In the genomic region with DNA sequence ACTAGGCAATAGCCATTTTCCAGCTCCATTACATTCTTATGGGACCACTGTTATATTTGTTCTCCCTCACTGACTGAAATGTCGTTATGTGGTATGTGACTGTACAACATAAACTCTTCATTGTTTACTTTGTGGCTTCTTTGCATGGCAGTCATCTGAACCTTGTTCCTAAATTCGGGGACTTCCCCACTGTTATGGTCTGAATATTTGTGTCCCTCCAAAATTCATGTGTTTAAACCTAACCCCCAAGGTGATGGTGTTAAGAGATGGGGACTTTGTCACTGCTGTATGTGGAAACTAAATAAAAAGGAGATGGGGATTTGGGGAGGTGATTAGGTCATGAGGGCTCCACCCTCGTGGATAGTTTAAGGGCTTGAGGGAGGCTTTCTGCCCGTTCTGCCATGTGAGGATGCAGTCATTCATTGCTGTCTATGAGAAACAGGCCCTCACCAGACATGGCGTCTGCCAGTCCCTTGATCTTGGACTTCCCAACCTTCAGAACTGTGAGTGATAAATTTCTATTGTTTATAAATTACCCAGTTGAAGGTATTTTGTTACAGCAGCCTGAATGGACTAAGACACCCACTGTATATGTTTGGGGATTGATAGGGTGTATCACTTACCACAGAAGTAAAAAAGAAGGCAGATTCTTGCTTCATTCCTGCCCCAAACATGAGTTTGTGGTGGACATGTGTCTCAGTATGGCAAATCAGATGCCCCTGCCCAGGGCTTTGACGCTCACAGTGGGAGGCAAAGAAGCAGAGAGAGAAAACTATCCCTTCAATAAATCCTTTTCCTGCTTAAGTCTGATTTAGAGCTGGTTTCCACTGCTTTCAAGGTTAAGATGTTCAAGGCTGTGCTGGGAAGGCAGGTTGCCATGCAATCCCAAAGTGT, we compare ENCODE assay signal across 18 cellular contexts.
DNase-seq lines count a peak whose midpoint lies in the region; ATAC-seq, FAIRE-seq and TF ChIP-seq lines count a peak whose summit lies in the region.
"Had no signal": no experiment of that assay in that cellular context is flagged by ENCODE, and none has a peak within 500 bp of the region (broad histone marks: within the 10 kb centered on the region; RNA-seq: fewer than 3 reads in every experiment).

No MANE protein-coding gene starts in this region.

- peak overlapping the region; percentile 49 for H2AFZ ChIP-seq in IMR-90 (replicated peaks; ENCODE audit: low read length, poor library complexity)
- peak overlapping the region; percentile 50 for H2AFZ ChIP-seq in GM12878 (ENCODE audit: control insufficient read depth, low read depth, low read length)

- H3K27ac ChIP-seq in IMR-90 (ENCODE audit: insufficient read depth, low read length) (peak overlapping the region; percentile 76), GM12878 (ENCODE audit: control insufficient read depth, insufficient read depth) (no peak overlapping the region; the same call in 1 of the 2 replicates), tibial nerve (no peak overlapping the region), right atrium auricular region (no peak overlapping the region)
- H3K27ac ChIP-seq: BLaER1 treated with 17β-estradiol and CSF1 and Interleukin-3, amounts not matched to agents 10 nM and 100 nM; left lung; right lobe of liver; upper lobe of right lung had no signal

- peak overlapping the region; percentile 90 for H2AK5ac ChIP-seq in IMR-90 (ENCODE audit: low read depth, low read length)

- peak; percentile 26 for ATAC-seq in IMR-90 (ENCODE audit: low read depth)
- peak; percentile 63 for ATAC-seq in GM12878
- ATAC-seq: naive thymus-derived CD8-positive, alpha-beta T cell; right lobe of liver; stimulated activated effector memory CD8-positive, alpha-beta T cell treated with anti-CD3 and anti-CD28 coated beads, Interleukin-12 subunit alpha, Interleukin-12 subunit beta, amount 100 ng/mL, for 72 hours; T-cell; upper lobe of right lung had no signal

- peak overlapping the region; percentile 30 to 81; a peak in 3 of 4 replicates for H4K8ac ChIP-seq in IMR-90 (ENCODE audit: low read depth in 2 of 2, low read length in 2 of 2)

- CTCF ChIA-PET in IMR-90 (lab: Yijun Ruan, JAX) = interaction anchor here (0.6 kb wide), 1 partner anchor 486 kb away, joined by 4 read pairs; no protein-coding TSS in a partner anchor
- CTCF ChIA-PET in GM12878 (lab: Yijun Ruan, JAX) = interaction anchor here (1.5 to 1.8 kb wide), 2 partner anchors 8 to 13 kb away, joined by 4 to 9 read pairs; no protein-coding TSS in a partner anchor

- BruUV-seq in IMR-90 (replicated peaks; lab: Mats Ljungman, UMichigan) (no TSS peak), GM12878 (replicated peaks; lab: Mats Ljungman, UMichigan) (no TSS peak)

- DNase-seq in GM18507 (ENCODE audit: extremely low spot score, insufficient read length, low read depth) = no peak
- DNase-seq in IMR-90 = peak; percentile 72
- no peak for DNase-seq in GM12878 (ENCODE audit: low read depth, low spot score)
- DNase-seq in osteocyte (ENCODE audit: extremely low spot score, unreplicated experiment) = no peak
- DNase-seq in activated T-helper 1 cell treated with anti-CD3 and anti-CD28 coated beads, Interleukin-12 subunit alpha, Interleukin-12 subunit beta, Interleukin-2, Interleukin-4 antibody, amounts not matched to agents 30 ng/mL and 10 ng/mL and 1 ng/mL, durations not matched to agents 14 hours and 24 hours and 36 hours (ENCODE audit: low spot score) = no peak
- DNase-seq in hypothalamus (lab: John Stamatoyannopoulos, UW) = no peak
- DNase-seq in tibial nerve (ENCODE audit: low spot score in 2 of 2) = no peak
- no peak for DNase-seq in right atrium auricular region (ENCODE audit: low spot score)
- DNase-seq: activated naive CD8-positive, alpha-beta T cell treated with anti-CD3 and anti-CD28 coated beads for 36 hours; left lung; naive thymus-derived CD8-positive, alpha-beta T cell; right lobe of liver; stimulated activated CD4-positive, alpha-beta T cell treated with anti-CD3 and anti-CD28 coated beads, Interleukin-4, amount 100 ng/mL, for 4 hours; T-cell; upper lobe of right lung had no signal

- no peaks in the 10 kb centered on the region for H3K9me3 Mint-ChIP-seq in osteocyte (ENCODE audit: unreplicated experiment)
- H3K9me3 Mint-ChIP-seq in activated T-helper 1 cell treated with anti-CD3 and anti-CD28 coated beads, Interleukin-12 subunit alpha, Interleukin-12 subunit beta, Interleukin-2, Interleukin-4 antibody, amounts not matched to agents 30 ng/mL and 10 ng/mL and 1 ng/mL, durations not matched to agents 14 hours and 24 hours and 36 hours = no peaks in the 10 kb centered on the region
- H3K9me3 Mint-ChIP-seq: activated naive CD8-positive, alpha-beta T cell treated with anti-CD3 and anti-CD28 coated beads for 36 hours; naive thymus-derived CD8-positive, alpha-beta T cell; stimulated activated effector memory CD8-positive, alpha-beta T cell treated with anti-CD3 and anti-CD28 coated beads, Interleukin-12 subunit alpha, Interleukin-12 subunit beta, amount 100 ng/mL, for 72 hours; T-cell had no signal

- POLR2A ChIA-PET in IMR-90 (lab: Charles Lee; ENCODE audit: unreplicated experiment) = no interaction called here
- POLR2A ChIA-PET in GM12878 (lab: Charles Lee) = interaction anchor here (1.3 to 1.7 kb wide), 2 partner anchors 9 to 19 kb away, joined by 3 to 4 read pairs; no protein-coding TSS in a partner anchor

- H3K9ac ChIP-seq in IMR-90 (ENCODE audit: low read depth, low read length) = no peak overlapping the region
- no peak overlapping the region for H3K9ac ChIP-seq in GM12878 (ENCODE audit: control insufficient read depth, insufficient read depth, low read length)
- H3K9ac ChIP-seq: BLaER1 treated with 17β-estradiol and CSF1 and Interleukin-3, amounts not matched to agents 10 nM and 100 nM had no signal

- no peaks in the 10 kb centered on the region for H4K20me1 ChIP-seq in IMR-90 (ENCODE audit: insufficient read depth, low read length)
- no peaks in the 10 kb centered on the region for H4K20me1 ChIP-seq in GM12878 (ENCODE audit: control insufficient read depth, insufficient read depth)
- H4K20me1 ChIP-seq: BLaER1 treated with 17β-estradiol and CSF1 and Interleukin-3, amounts not matched to agents 10 nM and 100 nM had no signal

- no peak overlapping the region for H3K4me3 Mint-ChIP-seq in osteocyte (ENCODE audit: unreplicated experiment)
- no peak overlapping the region for H3K4me3 Mint-ChIP-seq in activated T-helper 1 cell treated with anti-CD3 and anti-CD28 coated beads, Interleukin-12 subunit alpha, Interleukin-12 subunit beta, Interleukin-2, Interleukin-4 antibody, amounts not matched to agents 30 ng/mL and 10 ng/mL and 1 ng/mL, durations not matched to agents 14 hours and 24 hours and 36 hours
- H3K4me3 Mint-ChIP-seq: activated naive CD8-positive, alpha-beta T cell treated with anti-CD3 and anti-CD28 coated beads for 36 hours; naive thymus-derived CD8-positive, alpha-beta T cell; stimulated activated effector memory CD8-positive, alpha-beta T cell treated with anti-CD3 and anti-CD28 coated beads, Interleukin-12 subunit alpha, Interleukin-12 subunit beta, amount 100 ng/mL, for 72 hours; T-cell had no signal

- H3K4me3 ChIP-seq in IMR-90 (ENCODE audit: insufficient read depth, low read depth, low read length) (no peak overlapping the region), GM12878 (no peak overlapping the region), tibial nerve (no peak overlapping the region), right atrium auricular region (no peak overlapping the region)
- H3K4me3 ChIP-seq: BLaER1 treated with 17β-estradiol and CSF1 and Interleukin-3, amounts not matched to agents 10 nM and 100 nM; left lung; right lobe of liver; upper lobe of right lung had no signal

- RAD21 ChIA-PET in GM12878 (lab: Charles Lee; ENCODE audit: unreplicated experiment) = interaction anchor here (1.1 to 1.5 kb wide), 2 partner anchors 13 to 28 kb away, joined by 4 to 5 read pairs; no protein-coding TSS in a partner anchor

- peak; percentile 18 for FAIRE-seq in GM18507 (lab: Jason Lieb, UNC)
- FAIRE-seq in GM12878 (lab: Jason Lieb, UNC) = no peak
- FAIRE-seq: HTR-8/SVneo had no signal

- TF ChIP-seq EP300 in GM12878 (IDR thresholded peaks at IDR 0.05; ENCODE audit: borderline replicate concordance in 1 of 2, control insufficient read depth in 1 of 2, low read depth in 2 of 2, low read length in 2 of 2) (no peak), tibial nerve (IDR thresholded peaks at IDR 0.05) (no peak)

- peaks cover 16% of the 10 kb centered on the region for H3K4me1 Mint-ChIP-seq in osteocyte (ENCODE audit: unreplicated experiment)
- no peaks in the 10 kb centered on the region for H3K4me1 Mint-ChIP-seq in activated T-helper 1 cell treated with anti-CD3 and anti-CD28 coated beads, Interleukin-12 subunit alpha, Interleukin-12 subunit beta, Interleukin-2, Interleukin-4 antibody, amounts not matched to agents 30 ng/mL and 10 ng/mL and 1 ng/mL, durations not matched to agents 14 hours and 24 hours and 36 hours (ENCODE audit: low read depth)
- H3K4me1 Mint-ChIP-seq: activated naive CD8-positive, alpha-beta T cell treated with anti-CD3 and anti-CD28 coated beads for 36 hours; stimulated activated effector memory CD8-positive, alpha-beta T cell treated with anti-CD3 and anti-CD28 coated beads, Interleukin-12 subunit alpha, Interleukin-12 subunit beta, amount 100 ng/mL, for 72 hours had no signal

- peak overlapping the region; percentile 47; the same call in 1 of the 2 replicates for H4K5ac ChIP-seq in IMR-90 (ENCODE audit: low read depth, low read length)

- SMC1A ChIA-PET in GM12878 (lab: Charles Lee; ENCODE audit: uncharacterized antibody, unreplicated experiment) = interaction anchor here (0.8 to 2.0 kb wide), 12 partner anchors 8 to 94 kb away, joined by 3 to 10 read pairs (median 5); no protein-coding TSS in a partner anchor

- H3K27me3 ChIP-seq in IMR-90 (ENCODE audit: control insufficient read depth, insufficient read depth, low read length) (no peaks in the 10 kb centered on the region), GM12878 (replicated peaks in 1 of 2; ENCODE audit: control insufficient read depth in 2 of 2, insufficient read depth in 2 of 2, low read length in 1 of 2) (no peaks in the 10 kb centered on the region), tibial nerve (no peaks in the 10 kb centered on the region), right atrium auricular region (no peaks in the 10 kb centered on the region)
- H3K27me3 ChIP-seq: BLaER1 treated with 17β-estradiol and CSF1 and Interleukin-3, amounts not matched to agents 10 nM and 100 nM; right lobe of liver; upper lobe of right lung had no signal

- peak overlapping the region; percentile 88 for H4K91ac ChIP-seq in IMR-90 (ENCODE audit: insufficient read depth, low read depth, low read length)

- intact Hi-C loops in IMR-90 (cut with micrococcal nuclease) (no loop called here), GM12878 (cut with micrococcal nuclease; ENCODE audit: unreplicated experiment) (no loop called here)
- intact Hi-C loops in activated T-helper 1 cell treated with anti-CD3 and anti-CD28 coated beads, Interleukin-12 subunit alpha, Interleukin-12 subunit beta, Interleukin-2, Interleukin-4 antibody, amounts not matched to agents 30 ng/mL and 10 ng/mL and 1 ng/mL, durations not matched to agents 14 hours and 24 hours and 36 hours (cut with micrococcal nuclease) = no loop called here

- peak overlapping the region; percentile 91 for H3K18ac ChIP-seq in IMR-90 (ENCODE audit: low read depth, low read length)

- H3K27me3 Mint-ChIP-seq in osteocyte (ENCODE audit: unreplicated experiment) = no peaks in the 10 kb centered on the region
- peaks cover 25% of the 10 kb centered on the region for H3K27me3 Mint-ChIP-seq in activated T-helper 1 cell treated with anti-CD3 and anti-CD28 coated beads, Interleukin-12 subunit alpha, Interleukin-12 subunit beta, Interleukin-2, Interleukin-4 antibody, amounts not matched to agents 30 ng/mL and 10 ng/mL and 1 ng/mL, durations not matched to agents 14 hours and 24 hours and 36 hours (ENCODE audit: insufficient read depth)

- peak overlapping the region; percentile 84 for H2BK120ac ChIP-seq in IMR-90 (ENCODE audit: low read depth, low read length)

- H3K79me1 ChIP-seq in IMR-90 (ENCODE audit: low read depth in 1 of 2, low read length in 2 of 2) = no peaks in the 10 kb centered on the region

- no peaks in the 10 kb centered on the region for H3K79me2 ChIP-seq in GM12878 (ENCODE audit: control insufficient read depth, insufficient read depth, low read length)

- H3K4me2 ChIP-seq in IMR-90 (ENCODE audit: low read depth, low read length) (peak overlapping the region; percentile 45), GM12878 (ENCODE audit: control insufficient read depth, insufficient read depth) (no peak overlapping the region; the same call in none of the 2 replicates)
- H3K4me2 ChIP-seq: BLaER1 treated with 17β-estradiol and CSF1 and Interleukin-3, amounts not matched to agents 10 nM and 100 nM had no signal

- TF ChIP-seq CTCF in IMR-90 (conservative IDR thresholded peaks at IDR 0.05; ENCODE audit: low read depth, low read length) (no peak), GM12878 (IDR thresholded peaks at IDR 0.05 in 2 of 3, conservative IDR thresholded peaks at IDR 0.05 in 1 of 3; ENCODE audit: control insufficient read depth in 2 of 3, extremely low read depth in 1 of 3, insufficient read depth in 1 of 3, low read depth in 3 of 3, low read length in 3 of 3) (no peak), osteocyte (IDR thresholded peaks at IDR 0.05) (no peak), tibial nerve (IDR thresholded peaks at IDR 0.05) (no peak), right atrium auricular region (IDR thresholded peaks at IDR 0.05) (no peak)

- H3K4me1 ChIP-seq in IMR-90 (ENCODE audit: control insufficient read depth, insufficient read depth, low read length) (peaks cover 9% of the 10 kb centered on the region), GM12878 (ENCODE audit: control insufficient read depth, insufficient read depth, low read length) (peaks cover 10% of the 10 kb centered on the region), tibial nerve (peaks cover 0 to 13% (median 0%) of the 10 kb centered on the region in 4 donors), right atrium auricular region (peaks cover 0 to 10% of the 10 kb centered on the region in 2 donors)
- H3K4me1 ChIP-seq: upper lobe of right lung had no signal

- dilution Hi-C loops in IMR-90 (cut with HindIII; ENCODE audit: low sequenced_read_pairs, unreplicated experiment) = no loop called here

- in situ Hi-C loops in IMR-90 (cut with MboI; ENCODE audit: low sequenced_read_pairs) (no loop called here), GM12878 (cut with MboI) (no loop called here)

- H2BK15ac ChIP-seq in IMR-90 (ENCODE audit: low read depth, low read length) = peak overlapping the region; percentile 86

- H2BK20ac ChIP-seq in IMR-90 (ENCODE audit: low read depth, low read length) = peak overlapping the region; percentile 94

- no peaks in the 10 kb centered on the region for H3K36me3 Mint-ChIP-seq in osteocyte (ENCODE audit: unreplicated experiment)
- H3K36me3 Mint-ChIP-seq in activated T-helper 1 cell treated with anti-CD3 and anti-CD28 coated beads, Interleukin-12 subunit alpha, Interleukin-12 subunit beta, Interleukin-2, Interleukin-4 antibody, amounts not matched to agents 30 ng/mL and 10 ng/mL and 1 ng/mL, durations not matched to agents 14 hours and 24 hours and 36 hours (ENCODE audit: low read depth) = no peaks in the 10 kb centered on the region
- H3K36me3 Mint-ChIP-seq: activated naive CD8-positive, alpha-beta T cell treated with anti-CD3 and anti-CD28 coated beads for 36 hours; naive thymus-derived CD8-positive, alpha-beta T cell; stimulated activated effector memory CD8-positive, alpha-beta T cell treated with anti-CD3 and anti-CD28 coated beads, Interleukin-12 subunit alpha, Interleukin-12 subunit beta, amount 100 ng/mL, for 72 hours; T-cell had no signal

- H3K14ac ChIP-seq in IMR-90 (replicated peaks; ENCODE audit: low read depth, low read length) = peak overlapping the region; percentile 73

- peak overlapping the region; percentile 66; the same call in 1 of the 2 replicates for H3K23ac ChIP-seq in IMR-90 (ENCODE audit: low read depth, low read length)

- peak overlapping the region; percentile 53 for H2AK9ac ChIP-seq in IMR-90 (replicated peaks; ENCODE audit: low read depth, low read length, poor library complexity)

- H3K36me3 ChIP-seq in IMR-90 (ENCODE audit: control insufficient read depth, insufficient read depth, low read length) = no peaks in the 10 kb centered on the region
- no peaks in the 10 kb centered on the region for H3K36me3 ChIP-seq in GM12878 (ENCODE audit: control insufficient read depth in 2 of 2, insufficient read depth in 2 of 2, low read length in 1 of 2)
- H3K36me3 ChIP-seq in tibial nerve = no peaks in the 10 kb centered on the region
- H3K36me3 ChIP-seq in right atrium auricular region = no peaks in the 10 kb centered on the region
- H3K36me3 ChIP-seq: BLaER1 treated with 17β-estradiol and CSF1 and Interleukin-3, amounts not matched to agents 10 nM and 100 nM; left lung; right lobe of liver; upper lobe of right lung had no signal

- no CpG with 5 or more reads among the region's 6 CpGs for WGBS in IMR-90 (ENCODE audit: extremely low coverage in 2 of 2, insufficient read length in 1 of 2), 2 experiments
- 39% methylated on average over 6 of the region's 6 CpGs for WGBS in GM12878 (ENCODE audit: insufficient coverage, insufficient replicate concordance, low lambda C conversion rate, missing lambda C conversion rate)
- 88 to 93% methylated on average over 6 of the region's 6 CpGs for WGBS in tibial nerve, 2 donors

- H3K9me3 ChIP-seq in IMR-90 (ENCODE audit: control insufficient read depth, insufficient read depth, low read length) = no peaks in the 10 kb centered on the region
- H3K9me3 ChIP-seq in GM12878 (replicated peaks; ENCODE audit: control insufficient read depth, insufficient read depth, low read length) = no peaks in the 10 kb centered on the region
- H3K9me3 ChIP-seq in tibial nerve = no peaks in the 10 kb centered on the region
- no peaks in the 10 kb centered on the region for H3K9me3 ChIP-seq in right atrium auricular region
- H3K9me3 ChIP-seq: left lung, right lobe of liver, upper lobe of right lung had no signal

- peak overlapping the region; percentile 78 for H3K4ac ChIP-seq in IMR-90 (ENCODE audit: low read depth, low read length)

- peak overlapping the region; percentile 49; the same call in 1 of the 2 replicates for H3K56ac ChIP-seq in IMR-90 (ENCODE audit: extremely low read depth, insufficient read depth, low read length)

- no peak for TF ChIP-seq RAD21 in IMR-90 (IDR thresholded peaks at IDR 0.05; ENCODE audit: low read length)
- TF ChIP-seq RAD21 in GM12878 (IDR thresholded peaks at IDR 0.05; ENCODE audit: insufficient read depth, low read depth, low read length) = no peak

- TF ChIP-seq POLR2A in IMR-90 (IDR thresholded peaks at IDR 0.05; ENCODE audit: low read depth, low read length) (no peak), GM12878 (IDR thresholded peaks at IDR 0.05; ENCODE audit: low read depth, low read length) (no peak), tibial nerve (IDR thresholded peaks at IDR 0.05) (no peak)

- peaks cover 10% of the 10 kb centered on the region for H3K9me1 ChIP-seq in IMR-90 (ENCODE audit: insufficient read depth, low read length)

- H3K27ac Mint-ChIP-seq in osteocyte (ENCODE audit: unreplicated experiment) = peak overlapping the region; percentile 42
- H3K27ac Mint-ChIP-seq in activated T-helper 1 cell treated with anti-CD3 and anti-CD28 coated beads, Interleukin-12 subunit alpha, Interleukin-12 subunit beta, Interleukin-2, Interleukin-4 antibody, amounts not matched to agents 30 ng/mL and 10 ng/mL and 1 ng/mL, durations not matched to agents 14 hours and 24 hours and 36 hours = no peak overlapping the region
- H3K27ac Mint-ChIP-seq: activated naive CD8-positive, alpha-beta T cell treated with anti-CD3 and anti-CD28 coated beads for 36 hours; naive thymus-derived CD8-positive, alpha-beta T cell; stimulated activated effector memory CD8-positive, alpha-beta T cell treated with anti-CD3 and anti-CD28 coated beads, Interleukin-12 subunit alpha, Interleukin-12 subunit beta, amount 100 ng/mL, for 72 hours; T-cell had no signal

- H2BK5ac ChIP-seq in IMR-90 (ENCODE audit: low read depth, low read length, poor library complexity, severe bottlenecking) = peak overlapping the region; percentile 88
